8 cellular contexts compared by ENCODE assay signal in genomic region chr13:95643814-95644598, GRCh38. TPM values are rescaled to one million over a fixed set of nuclear protein-coding genes. Genes with fewer than 3 reads are reported as not detected.
DNase-seq lines count a peak whose midpoint lies in the region; ATAC-seq and TF ChIP-seq lines count a peak whose summit lies in the region.

No MANE protein-coding gene starts in this region.

- H3K4me1 ChIP-seq in liver (ENCODE audit: control insufficient read depth in 4 of 4, insufficient read depth in 4 of 4, low read length in 3 of 4) = peaks cover 7 to 23% (median 13%) of the 10 kb centered on the region in 4 donors

- 6% methylated on average over 69 of the region's 69 CpGs for WGBS in liver

- H3K4me1 Mint-ChIP-seq in chondrocyte (ENCODE audit: low read depth) = peaks cover 33% of the 10 kb centered on the region

- H3K4me3 Mint-ChIP-seq in chondrocyte (ENCODE audit: unreplicated experiment) = peak overlapping the region; percentile 83

- no peak for TF ChIP-seq RAD21 in liver (IDR thresholded peaks at IDR 0.05)

- peak overlapping the region; percentile 73 for H3K27ac Mint-ChIP-seq in chondrocyte (ENCODE audit: unreplicated experiment)

- no peaks in the 10 kb centered on the region for H3K36me3 ChIP-seq in liver (ENCODE audit: control insufficient read depth in 4 of 4, insufficient read depth in 3 of 4, low read depth in 1 of 4, low read length in 3 of 4)

- peaks cover 4% of the 10 kb centered on the region for H3K36me3 Mint-ChIP-seq in chondrocyte (ENCODE audit: low read depth)

- H3K9me3 Mint-ChIP-seq in chondrocyte (ENCODE audit: low read depth) = no peaks in the 10 kb centered on the region

- ATAC-seq in GM21576 (IDR thresholded peaks at IDR 0.05; ENCODE audit: unreplicated experiment) (peak; percentile 28), HG03108 (IDR thresholded peaks at IDR 0.05; ENCODE audit: unreplicated experiment) (no peak)

- no peaks in the 10 kb centered on the region for H3K9me3 ChIP-seq in liver (ENCODE audit: control insufficient read depth in 4 of 4, low read length in 3 of 4)

- no peaks in the 10 kb centered on the region for H3K27me3 ChIP-seq in liver (ENCODE audit: control insufficient read depth in 4 of 4, insufficient read depth in 4 of 4, low read length in 3 of 4)

- DNase-seq in EH (ENCODE audit: low read depth) (peak; percentile 57), NCI-H2171 treated with DMSO at 0.1 percent for 48 hours (lab: John Stamatoyannopoulos, UW) (peak; percentile 51), chondrocyte (ENCODE audit: low spot score) (peak; percentile 93)
- no peak for DNase-seq in NK-92 treated with Interleukin-12 subunit alpha and Interleukin-12 subunit beta, amount 100 ng/mL, for 24 hours (lab: John Stamatoyannopoulos, UW)

- no peak overlapping the region for H3K9ac ChIP-seq in liver (ENCODE audit: low read depth in 1 of 2, low read length in 2 of 2)

- peak overlapping the region in 2 of 3 donors; percentile 53 to 62 for H3K4me3 ChIP-seq in liver (ENCODE audit: low read depth in 1 of 3, low read length in 3 of 3)

- no peaks in the 10 kb centered on the region for H3K27me3 Mint-ChIP-seq in chondrocyte (ENCODE audit: low read depth)

- H3K27ac ChIP-seq in liver (ENCODE audit: low read depth in 1 of 2, low read length in 2 of 2) (peak overlapping the region; percentile 54 to 60), temporal lobe (ENCODE audit: low read depth, low read length) (peak overlapping the region; percentile 61)

- TF ChIP-seq CTCF in chondrocyte (IDR thresholded peaks at IDR 0.05) = no peak
- no peak for TF ChIP-seq CTCF in liver (IDR thresholded peaks at IDR 0.05; ENCODE audit: low read depth, low read length, missing input control)

TF ChIP-seq in liver, 16 proteins besides CTCF, POLR2A, EP300 and RAD21:
- TF ChIP-seq MAX (IDR thresholded peaks at IDR 0.05) = no peak
- no peak for TF ChIP-seq GABPA (IDR thresholded peaks at IDR 0.05 in 1 of 2, conservative IDR thresholded peaks at IDR 0.05 in 1 of 2)
- no peak for TF ChIP-seq REST (IDR thresholded peaks at IDR 0.05)
- no peak for TF ChIP-seq RXRA (IDR thresholded peaks at IDR 0.05)
- no peak for TF ChIP-seq ATF3 (IDR thresholded peaks at IDR 0.05)
- TF ChIP-seq SP1 (IDR thresholded peaks at IDR 0.05) = no peak
- TF ChIP-seq FOXA1 (IDR thresholded peaks at IDR 0.05) = no peak
- TF ChIP-seq HNF4A (conservative IDR thresholded peaks at IDR 0.05) = no peak
- TF ChIP-seq HNF4G (IDR thresholded peaks at IDR 0.05) = no peak
- TF ChIP-seq ZBTB33 (IDR thresholded peaks at IDR 0.05) = no peak
- TF ChIP-seq EGR1 (IDR thresholded peaks at IDR 0.05; ENCODE audit: low read depth in 2 of 2) = no peak
- TF ChIP-seq YY1 (IDR thresholded peaks at IDR 0.05) = no peak
- no peak for TF ChIP-seq NR2F2 (IDR thresholded peaks at IDR 0.05)
- no peak for TF ChIP-seq TAF1 (conservative IDR thresholded peaks at IDR 0.05)

RNA-seq across cellular contexts. Expression of gene DZIP1, which starts 0.5 kb away (rescaled TPM):
- total RNA-seq in chondrocyte = 39.8 to 59.9 TPM (median 42.4 TPM) in 3 replicates
- total RNA-seq in liver = 1 to 10 TPM; 2.0 TPM
- polyA plus RNA-seq in liver = under 1 TPM; 0.46 to 0.73 TPM
- total RNA-seq in temporal lobe = 47.2 TPM

RNA-seq across cellular contexts. Expression of gene DNAJC3, which starts 32.9 kb away (rescaled TPM):
- total RNA-seq in chondrocyte = 53.9 to 73.5 TPM (median 55.1 TPM) in 3 replicates
- total RNA-seq in liver = 100 to 1,000 TPM in 1 of 2 donors, 10 to 100 TPM in 1; 40.3 to 121 TPM
- polyA plus RNA-seq in liver = 10 to 100 TPM; 32.0 to 33.9 TPM
- total RNA-seq in temporal lobe = 21.4 TPM

Comparison
In these comparisons a context has a peak if more than half of its experiments do, and no peak if none do; other contexts are left out.
1. RNA of gene DZIP1, which starts 0.5 kb away (total RNA-seq): 47.2 TPM in temporal lobe (single experiment) and 39.8 to 59.9 TPM in chondrocyte; 2.0 TPM in liver; every median in the first group is over 10 times any median in the second.